Comparison of ENCODE assay signal across 12 cellular contexts in the genomic region with DNA sequence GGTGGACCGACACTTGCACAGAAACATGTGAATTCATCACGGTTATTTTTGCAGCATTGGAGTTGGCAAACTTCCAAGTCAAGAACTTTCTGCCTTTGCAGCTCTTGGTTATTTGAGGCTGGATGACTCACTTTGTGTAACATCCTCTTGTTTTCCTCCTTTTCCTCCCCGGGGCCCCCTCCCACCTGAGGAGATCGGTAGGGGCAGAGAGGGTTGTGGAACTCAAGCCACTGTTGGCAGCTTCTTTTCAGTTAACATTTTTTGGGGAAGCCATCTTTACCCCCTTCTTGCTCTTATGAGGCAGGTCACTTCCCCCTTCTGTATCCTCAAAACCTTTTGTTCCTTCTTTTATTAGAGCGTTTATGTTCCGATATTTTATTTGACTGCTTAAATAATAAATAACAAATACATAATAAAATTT. TPM values are rescaled to one million over a fixed set of nuclear protein-coding genes. Genes with fewer than 3 reads are reported as not detected.
DNase-seq lines count a peak whose midpoint lies in the region; ATAC-seq and TF ChIP-seq lines count a peak whose summit lies in the region.
"Had no signal": no experiment of that assay in that cellular context is flagged by ENCODE, and none has a peak within 500 bp of the region (broad histone marks: within the 10 kb centered on the region; RNA-seq: fewer than 3 reads in every experiment).

No MANE protein-coding gene starts in this region.

- H3K4me3 ChIP-seq in breast epithelium (no peak overlapping the region), SJCRH30 (no peak overlapping the region), tibial artery (no peak overlapping the region)

- peaks cover 6% of the 10 kb centered on the region for H3K4me1 Mint-ChIP-seq in MCF 10A (ENCODE audit: insufficient read depth, unreplicated experiment)
- peaks cover 0 to 7% (median 4%) of the 10 kb centered on the region in 4 donors for H3K4me1 Mint-ChIP-seq in naive thymus-derived CD8-positive, alpha-beta T cell

- no TSS peak for BruUV-seq in MCF 10A (replicated peaks; lab: Mats Ljungman, UMichigan)

- H3K27ac ChIP-seq in breast epithelium (no peak overlapping the region), SJCRH30 (no peak overlapping the region), tibial artery (peak overlapping the region; percentile 5 to 34)

- H3K27me3 Mint-ChIP-seq in MCF 10A (ENCODE audit: insufficient read depth, unreplicated experiment), result no peaks in the 10 kb centered on the region
- no peaks in the 10 kb centered on the region for H3K27me3 Mint-ChIP-seq in naive thymus-derived CD8-positive, alpha-beta T cell
- H3K27me3 Mint-ChIP-seq: naive B cell had no signal

- no peak overlapping the region for H3K4me3 Mint-ChIP-seq in MCF 10A (ENCODE audit: unreplicated experiment)
- H3K4me3 Mint-ChIP-seq in naive thymus-derived CD8-positive, alpha-beta T cell, result no peak overlapping the region
- H3K4me3 Mint-ChIP-seq: activated naive CD8-positive, alpha-beta T cell treated with anti-CD3 and anti-CD28 coated beads, Interleukin-2, amount 10 ng/mL, durations not matched to agents 7 days and 5 days; naive B cell had no signal

- H3K4me1 ChIP-seq in breast epithelium (no peaks in the 10 kb centered on the region), SJCRH30 (peaks cover 22% of the 10 kb centered on the region), tibial artery (peaks cover 0 to 56% (median 30%) of the 10 kb centered on the region in 4 donors)

- no peak overlapping the region for H3K27ac Mint-ChIP-seq in MCF 10A (ENCODE audit: low read depth, unreplicated experiment)
- H3K27ac Mint-ChIP-seq in naive thymus-derived CD8-positive, alpha-beta T cell, result no peak overlapping the region
- H3K27ac Mint-ChIP-seq: activated naive CD8-positive, alpha-beta T cell treated with anti-CD3 and anti-CD28 coated beads, Interleukin-2, amount 10 ng/mL, durations not matched to agents 7 days and 5 days had no signal

- H3K27me3 ChIP-seq in breast epithelium, result no peaks in the 10 kb centered on the region
- H3K27me3 ChIP-seq in SJCRH30, result no peaks in the 10 kb centered on the region
- H3K27me3 ChIP-seq in tibial artery, result no peaks in the 10 kb centered on the region

- ATAC-seq in HG02610 (IDR thresholded peaks at IDR 0.05; ENCODE audit: unreplicated experiment), result no peak
- no peak for ATAC-seq in naive thymus-derived CD8-positive, alpha-beta T cell

- intact Hi-C loops in MCF 10A (cut with micrococcal nuclease), result loop anchor here (1.0 kb wide), 1 partner anchor 34 kb away; no protein-coding TSS in a partner anchor
- intact Hi-C loops in breast epithelium (cut with DNase I; ENCODE audit: low total_unique reads), result no loop called here
- intact Hi-C loops in tibial artery (cut with DNase I; ENCODE audit: low total_unique reads), result loop anchor here (10.0 kb wide), 1 partner anchor 304 kb away; the partner anchor contains the start of gene MYCN

- H3K36me3 ChIP-seq in breast epithelium (no peaks in the 10 kb centered on the region), SJCRH30 (peaks cover 8% of the 10 kb centered on the region), tibial artery (no peaks in the 10 kb centered on the region)

- CTCF ChIA-PET in MCF 10A (lab: Yijun Ruan, JAX), result interaction anchor here (0.6 to 1.9 kb wide), 8 partner anchors 15 to 969 kb away, joined by 3 to 14 read pairs (median 4); no protein-coding TSS in a partner anchor

- DNase-seq in MCF 10A (ENCODE audit: unreplicated experiment) (peak; percentile 80), breast epithelium (ENCODE audit: low spot score in 2 of 2) (no peak), SJCRH30 (peak; percentile 69 to 82), foreskin melanocyte (peak; percentile 10), tibial artery (no peak), GM19240 (ENCODE audit: insufficient read length, low spot score) (no peak)
- DNase-seq in naive thymus-derived CD8-positive, alpha-beta T cell, result no peak
- DNase-seq: activated CD4-positive, CD25-positive, alpha-beta regulatory T cell treated with anti-CD3 and anti-CD28 coated beads, Interleukin-2, amount 50 U/mL, for 72 hours; activated naive CD8-positive, alpha-beta T cell treated with anti-CD3 and anti-CD28 coated beads, Interleukin-2, amount 10 ng/mL, durations not matched to agents 7 days and 5 days; C1 segment of cervical spinal cord; naive B cell had no signal

- H3K36me3 Mint-ChIP-seq in MCF 10A (ENCODE audit: insufficient read depth, unreplicated experiment), result peaks cover 16% of the 10 kb centered on the region
- H3K36me3 Mint-ChIP-seq in naive thymus-derived CD8-positive, alpha-beta T cell, result peaks cover 12 to 15% (median 15%) of the 10 kb centered on the region in 3 donors

- H3K9me3 ChIP-seq in breast epithelium (no peaks in the 10 kb centered on the region), SJCRH30 (replicated peaks) (no peaks in the 10 kb centered on the region), tibial artery (no peaks in the 10 kb centered on the region)

- POLR2A ChIA-PET in MCF 10A (lab: Yijun Ruan, JAX), result interaction anchor here (1.4 kb wide), 1 partner anchor 968 kb away, joined by 4 read pairs; no protein-coding TSS in a partner anchor
- POLR2A ChIA-PET in naive thymus-derived CD8-positive, alpha-beta T cell (lab: Charles Lee), result no interaction called here

- no peak for TF ChIP-seq POLR2A in breast epithelium (IDR thresholded peaks at IDR 0.05)

- H3K9me3 Mint-ChIP-seq in MCF 10A (ENCODE audit: unreplicated experiment), result peaks cover 11% of the 10 kb centered on the region
- H3K9me3 Mint-ChIP-seq in naive thymus-derived CD8-positive, alpha-beta T cell, result peaks cover 0 to 12% (median 2%) of the 10 kb centered on the region in 9 donors

- TF ChIP-seq CTCF in MCF 10A (IDR thresholded peaks at IDR 0.05; ENCODE audit: unreplicated experiment) (no peak), breast epithelium (IDR thresholded peaks at IDR 0.05) (no peak), tibial artery (IDR thresholded peaks at IDR 0.05) (no peak)

RNA-seq across cellular contexts. Expression of gene DDX1, which starts 48.6 kb away (rescaled TPM):
- total RNA-seq in MCF 10A (2022) (97.8 and 119 TPM in 2 replicates), breast epithelium (10 to 100 TPM; 57.4 to 72.6 (median 71.0) TPM)
- 128 and 139 TPM in 2 replicates for total RNA-seq in SJCRH30 (2014; rRNA removed; shearing (Covaris generic))
- 10 to 100 TPM; 57.7 to 64.1 TPM for total RNA-seq in naive thymus-derived CD8-positive, alpha-beta T cell
- 10 to 100 TPM; 39.9 to 58.0 (median 41.3) TPM for polyA plus RNA-seq in naive thymus-derived CD8-positive, alpha-beta T cell

Comparison
In these comparisons a context has a peak if more than half of its experiments do, and no peak if none do; other contexts are left out.
1. DNase-seq: peak in MCF 10A (single experiment), SJCRH30 (2 of 2) and foreskin melanocyte (single experiment); none in breast epithelium (0 of 2), tibial artery (0 of 2), GM19240 (single experiment) and naive thymus-derived CD8-positive, alpha-beta T cell (0 of 10).
2. H3K27ac ChIP-seq: peak in tibial artery (2 of 2); none in breast epithelium (0 of 2) and SJCRH30 (single experiment).